Comparison of ENCODE assay signal across 1 cellular context in the genomic region with DNA sequence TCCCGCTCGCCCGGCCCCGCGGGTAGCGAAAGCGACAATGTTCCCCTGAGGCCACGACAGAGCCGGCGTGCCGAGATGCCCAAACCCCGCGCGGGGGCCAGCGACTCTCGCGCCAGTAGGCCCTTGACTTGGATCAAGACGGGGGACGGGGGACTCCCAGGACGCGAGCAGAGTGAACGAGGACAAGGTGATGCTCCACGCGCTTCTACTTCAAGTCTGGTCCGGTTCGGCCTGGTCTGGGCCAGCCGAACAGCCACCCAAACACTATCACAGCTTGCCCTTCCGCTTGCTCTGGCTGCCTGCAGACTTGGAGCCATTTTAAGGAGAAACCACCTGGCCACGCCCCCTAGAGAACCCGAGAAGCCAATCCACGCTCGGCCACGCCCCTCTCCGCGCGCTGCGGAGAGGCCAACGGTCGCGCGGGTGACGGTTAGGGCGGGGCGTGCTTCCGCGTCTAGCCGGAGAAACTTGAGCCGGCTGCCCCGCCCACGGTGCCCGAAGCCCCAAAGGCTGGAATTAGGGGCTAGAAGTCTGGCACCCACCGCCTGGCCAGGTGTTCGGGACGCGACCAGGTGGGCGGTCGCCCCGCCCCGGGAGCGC.
TF ChIP-seq lines count a peak whose summit lies in the region.

No MANE protein-coding gene starts in this region.

TF ChIP-seq in SK-N-SH, 30 proteins besides CTCF, POLR2A, EP300 and RAD21 (continued from another document):
- TF ChIP-seq, protein P1, sequence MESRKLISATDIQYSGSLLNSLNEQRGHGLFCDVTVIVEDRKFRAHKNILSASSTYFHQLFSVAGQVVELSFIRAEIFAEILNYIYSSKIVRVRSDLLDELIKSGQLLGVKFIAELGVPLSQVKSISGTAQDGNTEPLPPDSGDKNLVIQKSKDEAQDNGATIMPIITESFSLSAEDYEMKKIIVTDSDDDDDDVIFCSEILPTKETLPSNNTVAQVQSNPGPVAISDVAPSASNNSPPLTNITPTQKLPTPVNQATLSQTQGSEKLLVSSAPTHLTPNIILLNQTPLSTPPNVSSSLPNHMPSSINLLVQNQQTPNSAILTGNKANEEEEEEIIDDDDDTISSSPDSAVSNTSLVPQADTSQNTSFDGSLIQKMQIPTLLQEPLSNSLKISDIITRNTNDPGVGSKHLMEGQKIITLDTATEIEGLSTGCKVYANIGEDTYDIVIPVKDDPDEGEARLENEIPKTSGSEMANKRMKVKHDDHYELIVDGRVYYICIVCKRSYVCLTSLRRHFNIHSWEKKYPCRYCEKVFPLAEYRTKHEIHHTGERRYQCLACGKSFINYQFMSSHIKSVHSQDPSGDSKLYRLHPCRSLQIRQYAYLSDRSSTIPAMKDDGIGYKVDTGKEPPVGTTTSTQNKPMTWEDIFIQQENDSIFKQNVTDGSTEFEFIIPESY (IDR thresholded peaks at IDR 0.05; ENCODE audit: borderline replicate concordance, low read depth) = no peak
- no peak for TF ChIP-seq RCOR1 (IDR thresholded peaks at IDR 0.05; ENCODE audit: low read length)
- 0 out of 2 replicates have a peak, but pooled peaks have one; percentile 12 for TF ChIP-seq FOXM1 (IDR thresholded peaks at IDR 0.05; ENCODE audit: low read depth)
- TF ChIP-seq, protein P2, sequence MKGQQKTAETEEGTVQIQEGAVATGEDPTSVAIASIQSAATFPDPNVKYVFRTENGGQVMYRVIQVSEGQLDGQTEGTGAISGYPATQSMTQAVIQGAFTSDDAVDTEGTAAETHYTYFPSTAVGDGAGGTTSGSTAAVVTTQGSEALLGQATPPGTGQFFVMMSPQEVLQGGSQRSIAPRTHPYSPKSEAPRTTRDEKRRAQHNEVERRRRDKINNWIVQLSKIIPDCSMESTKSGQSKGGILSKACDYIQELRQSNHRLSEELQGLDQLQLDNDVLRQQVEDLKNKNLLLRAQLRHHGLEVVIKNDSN (IDR thresholded peaks at IDR 0.05; ENCODE audit: borderline replicate concordance, low read depth) = no peak
- TF ChIP-seq SMC3 (IDR thresholded peaks at IDR 0.05; ENCODE audit: low read depth, low read length) = no peak
- TF ChIP-seq MAX (IDR thresholded peaks at IDR 0.05; ENCODE audit: low read depth) = peak; percentile 72
- TF ChIP-seq MEF2A (IDR thresholded peaks at IDR 0.05; ENCODE audit: borderline replicate concordance, low read depth) = no peak
- TF ChIP-seq FOXJ3 (CRISPR knock-in tag; IDR thresholded peaks at IDR 0.05) = no peak
- no peak for TF ChIP-seq GATA2 (CRISPR knock-in tag; IDR thresholded peaks at IDR 0.05)
- peak; percentile 10; the same call in 1 of the 2 replicates for TF ChIP-seq GABPA (IDR thresholded peaks at IDR 0.05; ENCODE audit: low read depth)
- peak; percentile 88 for TF ChIP-seq SIN3A (IDR thresholded peaks at IDR 0.05; ENCODE audit: borderline replicate concordance, low read depth, low read length)
- TF ChIP-seq CHD2 (IDR thresholded peaks at IDR 0.05; ENCODE audit: low read length, partially characterized antibody) = peak; percentile 71
- peak; percentile 100 for TF ChIP-seq POLR2AphosphoS5 (IDR thresholded peaks at IDR 0.05; ENCODE audit: low read depth, low read length)
- TF ChIP-seq TEAD4 (IDR thresholded peaks at IDR 0.05; ENCODE audit: borderline replicate concordance, insufficient read depth) = no peak
- no peak for TF ChIP-seq NFIC (IDR thresholded peaks at IDR 0.05; ENCODE audit: borderline replicate concordance)
- TF ChIP-seq, protein P3, sequence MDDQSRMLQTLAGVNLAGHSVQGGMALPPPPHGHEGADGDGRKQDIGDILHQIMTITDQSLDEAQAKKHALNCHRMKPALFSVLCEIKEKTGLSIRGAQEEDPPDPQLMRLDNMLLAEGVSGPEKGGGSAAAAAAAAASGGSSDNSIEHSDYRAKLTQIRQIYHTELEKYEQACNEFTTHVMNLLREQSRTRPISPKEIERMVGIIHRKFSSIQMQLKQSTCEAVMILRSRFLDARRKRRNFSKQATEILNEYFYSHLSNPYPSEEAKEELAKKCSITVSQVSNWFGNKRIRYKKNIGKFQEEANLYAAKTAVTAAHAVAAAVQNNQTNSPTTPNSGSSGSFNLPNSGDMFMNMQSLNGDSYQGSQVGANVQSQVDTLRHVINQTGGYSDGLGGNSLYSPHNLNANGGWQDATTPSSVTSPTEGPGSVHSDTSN (IDR thresholded peaks at IDR 0.05) = 0 out of 2 replicates have a peak, but pooled peaks have one; percentile 6
- peak; percentile 98 for TF ChIP-seq TAF1 (IDR thresholded peaks at IDR 0.05; ENCODE audit: borderline replicate concordance, low read depth, low read length)
- TF ChIP-seq, protein P4, sequence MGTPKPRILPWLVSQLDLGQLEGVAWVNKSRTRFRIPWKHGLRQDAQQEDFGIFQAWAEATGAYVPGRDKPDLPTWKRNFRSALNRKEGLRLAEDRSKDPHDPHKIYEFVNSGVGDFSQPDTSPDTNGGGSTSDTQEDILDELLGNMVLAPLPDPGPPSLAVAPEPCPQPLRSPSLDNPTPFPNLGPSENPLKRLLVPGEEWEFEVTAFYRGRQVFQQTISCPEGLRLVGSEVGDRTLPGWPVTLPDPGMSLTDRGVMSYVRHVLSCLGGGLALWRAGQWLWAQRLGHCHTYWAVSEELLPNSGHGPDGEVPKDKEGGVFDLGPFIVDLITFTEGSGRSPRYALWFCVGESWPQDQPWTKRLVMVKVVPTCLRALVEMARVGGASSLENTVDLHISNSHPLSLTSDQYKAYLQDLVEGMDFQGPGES (IDR thresholded peaks at IDR 0.05; ENCODE audit: low read depth, low read length) = 0 out of 2 replicates have a peak, but pooled peaks have one; percentile 7
- TF ChIP-seq RXRA (IDR thresholded peaks at IDR 0.05; ENCODE audit: borderline replicate concordance, low read depth) = no peak
- TF ChIP-seq REST (IDR thresholded peaks at IDR 0.05; ENCODE audit: low read depth, low read length) = peak; percentile 68; the same call in 1 of the 2 replicates
- no peak for TF ChIP-seq JUND (IDR thresholded peaks at IDR 0.05)
- TF ChIP-seq EZH2phosphoT487 (IDR thresholded peaks at IDR 0.05; ENCODE audit: borderline replicate concordance, low read depth) = no peak
- peak; percentile 69 for TF ChIP-seq ELF1 (IDR thresholded peaks at IDR 0.05)
- TF ChIP-seq FOSL2 (IDR thresholded peaks at IDR 0.05; ENCODE audit: borderline replicate concordance, low read depth) = no peak
- peak; percentile 29; the same call in 1 of the 2 replicates for TF ChIP-seq YY1 (IDR thresholded peaks at IDR 0.05; ENCODE audit: low read depth)
- peak; percentile 80 for TF ChIP-seq MXI1 (IDR thresholded peaks at IDR 0.05; ENCODE audit: low read depth, low read length)
- TF ChIP-seq TCF12 (IDR thresholded peaks at IDR 0.05) = no peak; the same call in 1 of the 2 replicates
- no peak for TF ChIP-seq NRF1 (IDR thresholded peaks at IDR 0.05; ENCODE audit: low read depth, low read length)
